Comparison of ENCODE assay signal across 1 cellular context in the genomic region with DNA sequence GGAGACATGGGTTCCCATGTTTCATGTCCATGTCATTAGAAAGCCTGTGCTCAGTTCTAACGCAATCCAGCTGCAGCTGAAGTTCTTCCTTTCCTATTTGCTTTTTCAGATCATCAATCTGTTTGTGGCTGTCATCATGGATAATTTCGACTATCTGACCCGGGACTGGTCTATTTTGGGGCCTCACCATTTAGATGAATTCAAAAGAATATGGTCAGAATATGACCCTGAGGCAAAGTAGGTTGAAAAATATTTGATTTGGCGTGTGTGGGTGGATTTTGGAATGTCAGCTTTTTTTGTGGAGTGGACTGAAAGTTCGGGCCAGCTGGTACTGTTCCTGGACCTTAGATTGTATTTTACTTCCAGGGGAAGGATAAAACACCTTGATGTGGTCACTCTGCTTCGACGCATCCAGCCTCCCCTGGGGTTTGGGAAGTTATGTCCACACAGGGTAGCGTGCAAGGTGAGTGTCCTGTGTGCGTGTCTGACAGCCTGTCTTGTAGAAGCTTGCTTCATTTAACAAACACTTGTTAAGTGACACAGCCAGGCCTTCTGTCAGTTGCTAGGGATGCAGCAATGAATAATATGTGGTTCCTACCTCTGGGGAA.
TF ChIP-seq lines count a peak whose summit lies in the region.

No MANE protein-coding gene starts in this region.

TF ChIP-seq in IMR-90, 13 proteins besides CTCF, POLR2A, EP300 and RAD21:
- no peak for TF ChIP-seq NFE2L2 (IDR thresholded peaks at IDR 0.05; ENCODE audit: low read depth, low read length)
- no peak for TF ChIP-seq RCOR1 (IDR thresholded peaks at IDR 0.05; ENCODE audit: insufficient replicate concordance, low read length)
- TF ChIP-seq CHD1 (IDR thresholded peaks at IDR 0.05; ENCODE audit: low read depth, low read length): no peak
- TF ChIP-seq, protein P1, sequence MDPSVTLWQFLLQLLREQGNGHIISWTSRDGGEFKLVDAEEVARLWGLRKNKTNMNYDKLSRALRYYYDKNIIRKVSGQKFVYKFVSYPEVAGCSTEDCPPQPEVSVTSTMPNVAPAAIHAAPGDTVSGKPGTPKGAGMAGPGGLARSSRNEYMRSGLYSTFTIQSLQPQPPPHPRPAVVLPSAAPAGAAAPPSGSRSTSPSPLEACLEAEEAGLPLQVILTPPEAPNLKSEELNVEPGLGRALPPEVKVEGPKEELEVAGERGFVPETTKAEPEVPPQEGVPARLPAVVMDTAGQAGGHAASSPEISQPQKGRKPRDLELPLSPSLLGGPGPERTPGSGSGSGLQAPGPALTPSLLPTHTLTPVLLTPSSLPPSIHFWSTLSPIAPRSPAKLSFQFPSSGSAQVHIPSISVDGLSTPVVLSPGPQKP (IDR thresholded peaks at IDR 0.05; ENCODE audit: borderline replicate concordance, low read depth, low read length): no peak
- TF ChIP-seq FOS (IDR thresholded peaks at IDR 0.05; ENCODE audit: low read depth, low read length): no peak
- TF ChIP-seq SMC3 (IDR thresholded peaks at IDR 0.05; ENCODE audit: low read depth, low read length): no peak
- TF ChIP-seq MXI1 (IDR thresholded peaks at IDR 0.05; ENCODE audit: borderline replicate concordance, low read depth, low read length): no peak
- TF ChIP-seq BHLHE40 (IDR thresholded peaks at IDR 0.05; ENCODE audit: low read depth, low read length): no peak
- no peak for TF ChIP-seq CEBPB (IDR thresholded peaks at IDR 0.05; ENCODE audit: low read depth, low read length)
- no peak for TF ChIP-seq MAFK (IDR thresholded peaks at IDR 0.05; ENCODE audit: low read depth, low read length)
- no peak for TF ChIP-seq MAZ (IDR thresholded peaks at IDR 0.05; ENCODE audit: borderline replicate concordance, low read depth, low read length)
- no peak for TF ChIP-seq RFX5 (IDR thresholded peaks at IDR 0.05; ENCODE audit: low read depth, low read length)
- TF ChIP-seq, protein P2, sequence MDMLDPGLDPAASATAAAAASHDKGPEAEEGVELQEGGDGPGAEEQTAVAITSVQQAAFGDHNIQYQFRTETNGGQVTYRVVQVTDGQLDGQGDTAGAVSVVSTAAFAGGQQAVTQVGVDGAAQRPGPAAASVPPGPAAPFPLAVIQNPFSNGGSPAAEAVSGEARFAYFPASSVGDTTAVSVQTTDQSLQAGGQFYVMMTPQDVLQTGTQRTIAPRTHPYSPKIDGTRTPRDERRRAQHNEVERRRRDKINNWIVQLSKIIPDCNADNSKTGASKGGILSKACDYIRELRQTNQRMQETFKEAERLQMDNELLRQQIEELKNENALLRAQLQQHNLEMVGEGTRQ (IDR thresholded peaks at IDR 0.05; ENCODE audit: low read depth, low read length): no peak
